Comparison of ENCODE assay signal across 10 cellular contexts in the genomic region with DNA sequence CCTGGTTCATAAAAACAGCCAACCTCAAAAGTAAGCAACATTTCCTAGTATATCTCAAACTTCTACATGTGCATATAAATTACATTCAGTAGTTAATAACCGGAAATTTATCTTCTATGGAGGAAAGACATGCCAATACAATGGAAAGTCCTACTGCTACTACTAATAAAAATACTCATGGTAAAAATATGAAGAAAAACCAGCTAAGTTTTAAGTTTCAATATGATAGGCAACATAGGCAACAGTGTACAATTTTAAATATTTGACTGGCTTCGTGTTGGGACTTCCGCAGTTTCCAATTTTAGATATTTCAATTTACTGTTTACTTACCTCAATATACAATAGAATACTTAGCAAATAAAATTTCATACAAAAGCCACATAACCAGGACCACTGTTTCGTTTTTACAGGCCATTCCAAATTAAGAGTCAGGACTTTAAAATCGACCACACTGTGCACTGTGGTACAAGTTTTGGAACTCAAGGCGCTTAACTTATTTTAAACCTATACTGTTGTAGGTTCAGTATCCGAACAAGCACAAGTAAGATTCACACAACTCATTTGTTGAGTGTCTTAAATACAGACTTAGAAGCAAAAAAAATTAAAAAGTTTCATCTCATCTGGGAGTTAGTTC. TPM values are rescaled to one million over a fixed set of nuclear protein-coding genes. Genes with fewer than 3 reads are reported as not detected.
DNase-seq lines count a peak whose midpoint lies in the region; ATAC-seq and TF ChIP-seq lines count a peak whose summit lies in the region.
"Had no signal": no experiment of that assay in that cellular context is flagged by ENCODE, and none has a peak within 500 bp of the region (broad histone marks: within the 10 kb centered on the region; RNA-seq: fewer than 3 reads in every experiment).

No MANE protein-coding gene starts in this region.

- H3K79me2 ChIP-seq in PC-9 (ENCODE audit: low read depth): peaks cover 89% of the 10 kb centered on the region

- H3K36me3 Mint-ChIP-seq in activated CD8-positive, alpha-beta memory T cell treated with anti-CD3 and anti-CD28 coated beads, Interleukin-2, amount 10 ng/mL, durations not matched to agents 7 days and 5 days: peaks cover 16% of the 10 kb centered on the region

- H3K4me1 ChIP-seq in PC-9 (replicated peaks; ENCODE audit: insufficient read depth): peaks cover 52% of the 10 kb centered on the region
- H3K4me1 ChIP-seq in spleen: peaks cover 37 to 81% (median 63%) of the 10 kb centered on the region in 6 donors
- H3K4me1 ChIP-seq in effector memory CD4-positive, alpha-beta T cell (ENCODE audit: control insufficient read depth, insufficient read depth, low read length, poor library complexity, severe bottlenecking): peaks cover 23% of the 10 kb centered on the region

- H3K9me2 ChIP-seq in PC-9 (ENCODE audit: insufficient read depth): no peaks in the 10 kb centered on the region

- POLR2A ChIA-PET in PC-9 (lab: Charles Lee; ENCODE audit: unreplicated experiment): interaction anchor here (0.7 kb wide), 1 partner anchor 244 kb away, joined by 9 read pairs; no protein-coding TSS in a partner anchor

- peaks cover 10% of the 10 kb centered on the region; the same call in 1 of the 2 replicates for H3F3A ChIP-seq in PC-9 (ENCODE audit: insufficient read depth, low read depth)

- no peaks in the 10 kb centered on the region for H3K27me3 Mint-ChIP-seq in activated CD8-positive, alpha-beta memory T cell treated with anti-CD3 and anti-CD28 coated beads, Interleukin-2, amount 10 ng/mL, durations not matched to agents 7 days and 5 days

- H3K4me2 ChIP-seq in PC-9: peak overlapping the region; percentile 96

- DNase-seq in activated CD8-positive, alpha-beta memory T cell treated with anti-CD3 and anti-CD28 coated beads, Interleukin-2, amount 10 ng/mL, durations not matched to agents 7 days and 5 days: no peak
- DNase-seq in activated CD8-positive, alpha-beta memory T cell treated with anti-CD3 and anti-CD28 coated beads for 24 hours: no peak
- DNase-seq in PC-9 (no peak), epithelial cell of prostate (ENCODE audit: low read depth, low spot score) (no peak), spleen (no peak), DMS153 treated with DMSO at 0.1 percent for 48 hours (lab: John Stamatoyannopoulos, UW; ENCODE audit: unreplicated experiment) (no peak), cerebellar cortex (ENCODE audit: low spot score) (no peak)
- no peak for DNase-seq in effector memory CD4-positive, alpha-beta T cell
- DNase-seq: cortex of kidney, retina had no signal

- no peak for ATAC-seq in activated CD8-positive, alpha-beta memory T cell treated with anti-CD3 and anti-CD28 coated beads, Interleukin-2, amount 10 ng/mL, durations not matched to agents 7 days and 5 days

- no peak for TF ChIP-seq POLR2A in spleen (IDR thresholded peaks at IDR 0.05)

- WGBS in spleen, 5 donors: 49 to 69% (median 63%) methylated on average over 7 of the region's 7 CpGs

- H2AFZ ChIP-seq in PC-9: no peak overlapping the region

- CTCF ChIA-PET in activated CD8-positive, alpha-beta memory T cell treated with anti-CD3 and anti-CD28 coated beads, Interleukin-2, amount 10 ng/mL, durations not matched to agents 7 days and 5 days (lab: Charles Lee): interaction anchor here (0.6 to 5.1 kb wide), 7 partner anchors 16 to 250 kb away, joined by 3 to 25 read pairs (median 3); a partner anchor contains a TSS
- CTCF ChIA-PET in PC-9 (lab: Charles Lee): no interaction called here

- peaks cover 63% of the 10 kb centered on the region for H4K20me1 ChIP-seq in PC-9 (ENCODE audit: insufficient read depth)

- no peaks in the 10 kb centered on the region for H3K9me3 Mint-ChIP-seq in activated CD8-positive, alpha-beta memory T cell treated with anti-CD3 and anti-CD28 coated beads, Interleukin-2, amount 10 ng/mL, durations not matched to agents 7 days and 5 days (ENCODE audit: low read depth)

- no TSS peak for BruUV-seq in PC-9 (replicated peaks; lab: Mats Ljungman, UMichigan)

- H3K4me3 ChIP-seq in PC-9: peak overlapping the region; percentile 77; the same call in 1 of the 2 replicates
- H3K4me3 ChIP-seq in spleen: peak overlapping the region in 2 of 8 donors; percentile 73 to 85
- no peak overlapping the region for H3K4me3 ChIP-seq in effector memory CD4-positive, alpha-beta T cell (ENCODE audit: insufficient read depth, low read depth, low read length, poor library complexity, severe bottlenecking)

- peak overlapping the region; percentile 92 for H3K4me3 Mint-ChIP-seq in activated CD8-positive, alpha-beta memory T cell treated with anti-CD3 and anti-CD28 coated beads, Interleukin-2, amount 10 ng/mL, durations not matched to agents 7 days and 5 days

- TF ChIP-seq CTCF in PC-9 (conservative IDR thresholded peaks at IDR 0.05) (no peak), spleen (IDR thresholded peaks at IDR 0.05 in 8 of 11, conservative IDR thresholded peaks at IDR 0.05 in 3 of 11) (no peak)

- peak overlapping the region; percentile 100 for H3K27ac Mint-ChIP-seq in activated CD8-positive, alpha-beta memory T cell treated with anti-CD3 and anti-CD28 coated beads, Interleukin-2, amount 10 ng/mL, durations not matched to agents 7 days and 5 days

- H3K4me1 Mint-ChIP-seq in activated CD8-positive, alpha-beta memory T cell treated with anti-CD3 and anti-CD28 coated beads, Interleukin-2, amount 10 ng/mL, durations not matched to agents 7 days and 5 days: peaks cover 52% of the 10 kb centered on the region

- intact Hi-C loops in PC-9 (cut with micrococcal nuclease; ENCODE audit: unreplicated experiment): no loop called here
- intact Hi-C loops in spleen (cut with DNase I; ENCODE audit: low total_unique reads): loop anchor here (5.0 to 10.0 kb wide), 2 partner anchors 92 to 246 kb away; a partner anchor contains a TSS

- H3K27ac ChIP-seq in PC-9 (peak overlapping the region; percentile 10; the same call in 1 of the 2 replicates), epithelial cell of prostate (peak overlapping the region; percentile 98), spleen (peak overlapping the region in 5 of 8 donors; percentile 18 to 98 (median 98))
- no peak overlapping the region for H3K27ac ChIP-seq in effector memory CD4-positive, alpha-beta T cell (ENCODE audit: insufficient read depth, low read length, poor library complexity, severe bottlenecking)

- no peaks in the 10 kb centered on the region; the same call in 1 of the 2 replicates for H3K36me3 ChIP-seq in PC-9 (ENCODE audit: low read depth)
- no peaks in the 10 kb centered on the region for H3K36me3 ChIP-seq in spleen
- no peaks in the 10 kb centered on the region for H3K36me3 ChIP-seq in effector memory CD4-positive, alpha-beta T cell (ENCODE audit: control insufficient read depth, insufficient read depth, low read length)

- no peaks in the 10 kb centered on the region for H3K9me3 ChIP-seq in PC-9 (ENCODE audit: insufficient read depth, low read depth)
- H3K9me3 ChIP-seq in spleen: no peaks in the 10 kb centered on the region
- no peaks in the 10 kb centered on the region for H3K9me3 ChIP-seq in effector memory CD4-positive, alpha-beta T cell (ENCODE audit: control insufficient read depth, low read length)

- H3K27me3 ChIP-seq in PC-9 (ENCODE audit: insufficient read depth, low read depth) (no peaks in the 10 kb centered on the region), spleen (replicated peaks in 1 of 7) (no peaks in the 10 kb centered on the region)
- no peaks in the 10 kb centered on the region for H3K27me3 ChIP-seq in effector memory CD4-positive, alpha-beta T cell (replicated peaks; ENCODE audit: control insufficient read depth, insufficient read depth, low read length, poor library complexity, severe bottlenecking)

RNA-seq across cellular contexts. Expression of a gene that starts 2.9 kb away (rescaled TPM):
- 100 to 1,000 TPM; 106 to 134 TPM for total RNA-seq in activated CD8-positive, alpha-beta memory T cell treated with anti-CD3 and anti-CD28 coated beads, Interleukin-2, amount 10 ng/mL, durations not matched to agents 7 days and 5 days
- total RNA-seq in PC-9 (2021) (198 and 221 TPM in 2 replicates), spleen (100 to 1,000 TPM in 1 of 7 donors, 10 to 100 TPM in 6; 61.9 to 100 (median 79.4) TPM)
- 10 to 100 TPM; 24.4 to 37.7 (median 33.9) TPM for polyA plus RNA-seq in spleen

RNA-seq across cellular contexts. Expression of a gene that starts 3.7 kb away (rescaled TPM):
- total RNA-seq in activated CD8-positive, alpha-beta memory T cell treated with anti-CD3 and anti-CD28 coated beads, Interleukin-2, amount 10 ng/mL, durations not matched to agents 7 days and 5 days: 10 to 100 TPM; 30.0 to 50.3 TPM
- total RNA-seq in PC-9 (2021): 56.2 and 75.1 TPM in 2 replicates
- total RNA-seq in spleen: 100 to 1,000 TPM in 1 of 7 donors, 10 to 100 TPM in 6; 69.9 to 109 (median 92.7) TPM
- polyA plus RNA-seq in spleen: 10 to 100 TPM; 13.3 to 26.0 (median 16.9) TPM

RNA-seq across cellular contexts. Expression of a gene that starts 46.7 kb away (rescaled TPM):
- 10 to 100 TPM; 14.5 to 15.2 TPM for total RNA-seq in activated CD8-positive, alpha-beta memory T cell treated with anti-CD3 and anti-CD28 coated beads, Interleukin-2, amount 10 ng/mL, durations not matched to agents 7 days and 5 days
- total RNA-seq in PC-9 (2021) (7.1 and 12.8 TPM in 2 replicates), spleen (10 to 100 TPM; 23.9 to 36.0 (median 28.4) TPM)
- polyA plus RNA-seq in spleen: 1 to 10 TPM; 5.5 to 8.2 (median 7.0) TPM
